22 cellular contexts compared by ENCODE assay signal in the genomic region with DNA sequence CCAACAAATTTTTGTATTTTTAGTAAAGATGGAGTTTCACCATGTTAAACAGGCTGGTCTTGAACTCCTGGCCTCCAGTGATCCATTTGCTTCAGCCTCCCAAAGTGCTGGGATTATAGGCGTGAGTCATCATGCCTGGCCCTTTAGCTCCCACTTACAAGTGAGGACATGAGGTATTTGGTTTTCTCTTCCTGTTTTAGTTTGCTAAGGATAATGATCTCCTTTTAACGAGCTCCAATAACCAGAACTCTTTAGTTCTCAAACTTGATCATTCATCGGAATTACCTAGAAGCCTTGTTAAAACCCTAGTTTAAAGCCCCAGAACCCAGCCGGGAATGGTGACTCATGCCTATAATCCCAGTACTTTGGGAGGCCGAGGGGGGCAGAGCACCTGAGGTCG.
"Had no signal": no experiment of that assay in that cellular context is flagged by ENCODE, and none has a peak within 500 bp of the region (broad histone marks: within the 10 kb centered on the region; RNA-seq: fewer than 3 reads in every experiment).

No MANE protein-coding gene starts in this region.

- ATAC-seq: HepG2, T-cell had no signal

- DNase-seq: IMR-90, Kasumi-1, NCI-H1092, NCI-H1105 treated with DMSO at 0.1 percent for 48 hours, NCI-H1417 treated with DMSO at 0.1 percent for 48 hours, NCI-H146, NCI-H1694 treated with DMSO at 0.1 percent for 48 hours, NCI-H1930, NCI-H2081, NCI-H2107, NCI-H226, NCI-H446, NCI-H510A treated with DMSO at 0.1 percent for 48 hours, NCI-H526, SHP77, SK-N-SH, SW 1271, T-cell had no signal

- H3K27ac ChIP-seq: KMS-11, RWPE1 had no signal

- H3K9me3 ChIP-seq: SK-N-SH had no signal

- FAIRE-seq: HepG2, RCC 7860 had no signal

- H3K4me2 ChIP-seq: KMS-11, SK-N-SH had no signal

- H3K9ac ChIP-seq: KMS-11, SK-N-SH had no signal
